24 cellular contexts compared by ENCODE assay signal in genomic region chrX:10242036-10242435, GRCh38.
DNase-seq lines count a peak whose midpoint lies in the region; ATAC-seq lines count a peak whose summit lies in the region.
"Had no signal": no experiment of that assay in that cellular context is flagged by ENCODE, and none has a peak within 500 bp of the region (broad histone marks: within the 10 kb centered on the region; RNA-seq: fewer than 3 reads in every experiment).

No MANE protein-coding gene starts in this region.

- no peaks in the 10 kb centered on the region for H3K36me3 Mint-ChIP-seq in activated T-cell treated with anti-CD3 and anti-CD28 coated beads, Interleukin-2, amount 50 U/mL, for 4 hours (ENCODE audit: insufficient read depth)
- H3K36me3 Mint-ChIP-seq: CD4-positive, alpha-beta memory T cell had no signal

- no peak overlapping the region for H3K4me3 Mint-ChIP-seq in activated T-cell treated with anti-CD3 and anti-CD28 coated beads, Interleukin-2, amount 50 U/mL, for 4 hours
- H3K4me3 Mint-ChIP-seq: CD4-positive, alpha-beta memory T cell; T-helper 17 cell had no signal

- H3K27ac ChIP-seq in rectal smooth muscle tissue (ENCODE audit: low read depth, low read length) = peak overlapping the region; percentile 72
- H3K27ac ChIP-seq: BLaER1 treated with 17β-estradiol and CSF1 and Interleukin-3, amounts not matched to agents 10 nM and 100 nM; RWPE1; SK-N-MC had no signal

- no peak overlapping the region for H3K4me3 ChIP-seq in rectal smooth muscle tissue (ENCODE audit: low read length)
- H3K4me3 ChIP-seq: BLaER1 treated with 17β-estradiol and CSF1 and Interleukin-3, amounts not matched to agents 10 nM and 100 nM; GM23248; HAP-1; SK-N-MC had no signal

- no peaks in the 10 kb centered on the region for H3K27me3 Mint-ChIP-seq in activated T-cell treated with anti-CD3 and anti-CD28 coated beads, Interleukin-2, amount 50 U/mL, for 4 hours (ENCODE audit: low read depth)
- H3K27me3 Mint-ChIP-seq: CD4-positive, alpha-beta memory T cell; T-helper 17 cell had no signal

- H3K36me3 ChIP-seq in rectal smooth muscle tissue (ENCODE audit: control insufficient read depth, insufficient read depth, low read length) = no peaks in the 10 kb centered on the region
- H3K36me3 ChIP-seq: BLaER1 treated with 17β-estradiol and CSF1 and Interleukin-3, amounts not matched to agents 10 nM and 100 nM; HAP-1 had no signal

- no peak for ATAC-seq in activated T-cell treated with anti-CD3 and anti-CD28 coated beads, Interleukin-2, amount 50 U/mL, for 4 hours
- no peak for ATAC-seq in GM21619 (IDR thresholded peaks at IDR 0.05; ENCODE audit: unreplicated experiment)
- ATAC-seq: T-helper 17 cell had no signal

- H3K9me3 Mint-ChIP-seq in activated T-cell treated with anti-CD3 and anti-CD28 coated beads, Interleukin-2, amount 50 U/mL, for 4 hours = no peaks in the 10 kb centered on the region

- peaks cover 2% of the 10 kb centered on the region for H3K4me1 ChIP-seq in rectal smooth muscle tissue (ENCODE audit: control insufficient read depth, insufficient read depth, low read length)
- H3K4me1 ChIP-seq: HAP-1 had no signal

- DNase-seq in NCI-H748 (lab: John Stamatoyannopoulos, UW; ENCODE audit: unreplicated experiment) = peak; percentile 20
- no peak for DNase-seq in NCI-H748 treated with DMSO at 0.1 percent for 48 hours (lab: John Stamatoyannopoulos, UW)
- peak; percentile 37 for DNase-seq in DMS79 treated with DMSO at 0.1 percent for 48 hours (lab: John Stamatoyannopoulos, UW)
- DNase-seq in NCI-H510A treated with DMSO at 0.1 percent for 48 hours (lab: John Stamatoyannopoulos, UW) = peak; percentile 37
- no peak for DNase-seq in activated T-cell treated with anti-CD3 and anti-CD28 coated beads, Interleukin-2, amount 50 U/mL, for 4 hours
- no peak for DNase-seq in COLO668 (lab: John Stamatoyannopoulos, UW; ENCODE audit: unreplicated experiment)
- DNase-seq: CD4-positive, alpha-beta memory T cell; EL; GF-D8; GM23248; KG1; NCI-H1092 treated with DMSO at 0.1 percent for 48 hours; NCI-H2107; NCI-H526 treated with DMSO at 0.1 percent for 48 hours; NK-92 treated with Interleukin-12 subunit alpha and Interleukin-12 subunit beta, amount 100 ng/mL, for 24 hours; SHP77 treated with DMSO at 0.1 percent for 48 hours; SW 1271; T-helper 17 cell had no signal

- no peaks in the 10 kb centered on the region for H3K4me1 Mint-ChIP-seq in activated T-cell treated with anti-CD3 and anti-CD28 coated beads, Interleukin-2, amount 50 U/mL, for 4 hours (ENCODE audit: low read depth)
- H3K4me1 Mint-ChIP-seq: CD4-positive, alpha-beta memory T cell; T-helper 17 cell had no signal

- no peak overlapping the region for H3K9ac ChIP-seq in rectal smooth muscle tissue (ENCODE audit: low read length)
- H3K9ac ChIP-seq: BLaER1 treated with 17β-estradiol and CSF1 and Interleukin-3, amounts not matched to agents 10 nM and 100 nM; GM23248 had no signal

- H3K27me3 ChIP-seq in rectal smooth muscle tissue (ENCODE audit: control insufficient read depth, insufficient read depth, low read length) = no peaks in the 10 kb centered on the region

Comparison
In these comparisons a context has a peak if more than half of its experiments do, and no peak if none do; other contexts are left out.
1. DNase-seq: peak in NCI-H748 (single experiment), DMS79 treated with DMSO at 0.1 percent for 48 hours (single experiment) and NCI-H510A treated with DMSO at 0.1 percent for 48 hours (single experiment); none in NCI-H748 treated with DMSO at 0.1 percent for 48 hours (single experiment), activated T-cell treated with anti-CD3 and anti-CD28 coated beads, Interleukin-2, amount 50 U/mL, for 4 hours (single experiment) and COLO668 (single experiment).